In genomic region chr16:60905806-60906205, GRCh38 we compare ENCODE assay signal across 18 cellular contexts.
DNase-seq lines count a peak whose midpoint lies in the region; ATAC-seq and FAIRE-seq lines count a peak whose summit lies in the region.
"Had no signal": no experiment of that assay in that cellular context is flagged by ENCODE, and none has a peak within 500 bp of the region (broad histone marks: within the 10 kb centered on the region; RNA-seq: fewer than 3 reads in every experiment).

No MANE protein-coding gene starts in this region.

- peak overlapping the region; percentile 35 for H3K4me2 ChIP-seq in neuronal stem cell (ENCODE audit: insufficient read depth, low read length, poor library complexity, severe bottlenecking)
- H3K4me2 ChIP-seq: A549 had no signal

- H2BK5ac ChIP-seq in neuronal stem cell (ENCODE audit: low read length): no peak overlapping the region

- no peaks in the 10 kb centered on the region for H3K4me1 ChIP-seq in neuronal stem cell (ENCODE audit: control insufficient read depth in 2 of 2, insufficient read depth in 1 of 2, low read depth in 1 of 2, low read length in 2 of 2)
- H3K4me1 ChIP-seq in small intestine (ENCODE audit: control insufficient read depth in 2 of 2, insufficient read depth in 1 of 2, low read depth in 1 of 2, low read length in 1 of 2): no peaks in the 10 kb centered on the region
- H3K4me1 ChIP-seq: A549, Caco-2, SJSA1 had no signal

- H2BK12ac ChIP-seq in neuronal stem cell (ENCODE audit: low read length): no peak overlapping the region

- no peak overlapping the region for H3K9ac ChIP-seq in neuronal stem cell (ENCODE audit: low read depth, low read length, poor library complexity)

- no peak overlapping the region for H4K91ac ChIP-seq in neuronal stem cell (ENCODE audit: low read depth, low read length, poor library complexity)

- H2AFZ ChIP-seq in neuronal stem cell (ENCODE audit: low read length): no peak overlapping the region

- no peak overlapping the region for H3K4ac ChIP-seq in neuronal stem cell (ENCODE audit: low read length)

- no peak overlapping the region for H3K14ac ChIP-seq in neuronal stem cell (ENCODE audit: low read length)

- no peak overlapping the region for H2BK15ac ChIP-seq in neuronal stem cell (ENCODE audit: low read length)

- peak; percentile 7 for DNase-seq in COLO829 (ENCODE audit: low spot score)
- DNase-seq in M059J (ENCODE audit: low read depth): peak; percentile 65
- DNase-seq in astrocyte of the hippocampus (ENCODE audit: low read depth, low spot score): peak; percentile 92
- peak; percentile 79 for DNase-seq in neuronal stem cell (ENCODE audit: low spot score)
- no peak for DNase-seq in small intestine
- DNase-seq in HTR-8/SVneo (ENCODE audit: insufficient read length, low spot score): no peak
- DNase-seq in activated CD8-positive, alpha-beta memory T cell treated with anti-CD3 and anti-CD28 coated beads, Interleukin-2, amount 50 U/mL, for 4 hours: no peak
- DNase-seq: AML-193, Caco-2, EL, MG63, NCI-H1092, NCI-H146, NCI-H446, PC-3 had no signal

- no peak for FAIRE-seq in small intestine (lab: Jason Lieb, UNC)
- FAIRE-seq in HTR-8/SVneo (lab: Jason Lieb, UNC): no peak
- FAIRE-seq: A549 had no signal

- ATAC-seq in HG03039 (IDR thresholded peaks at IDR 0.05; ENCODE audit: unreplicated experiment): no peak
- ATAC-seq: A549, PC-3 had no signal

- H3K9me3 ChIP-seq in neuronal stem cell (replicated peaks in 1 of 2; ENCODE audit: control insufficient read depth in 2 of 2, insufficient read depth in 1 of 2, low read depth in 1 of 2, low read length in 2 of 2): no peaks in the 10 kb centered on the region
- no peaks in the 10 kb centered on the region for H3K9me3 ChIP-seq in small intestine (ENCODE audit: control insufficient read depth, low read depth)
- H3K9me3 ChIP-seq: A549, MG63 had no signal

- no peaks in the 10 kb centered on the region for H3K27me3 ChIP-seq in neuronal stem cell (ENCODE audit: control insufficient read depth in 3 of 3, insufficient read depth in 3 of 3, low read depth in 1 of 3, low read length in 3 of 3)
- H3K27me3 ChIP-seq in small intestine (ENCODE audit: control insufficient read depth in 2 of 2, insufficient read depth in 2 of 2, low read length in 2 of 2): no peaks in the 10 kb centered on the region
- H3K27me3 ChIP-seq: MG63, SJSA1 had no signal

- H3K79me1 ChIP-seq in neuronal stem cell (ENCODE audit: low read depth, low read length): no peaks in the 10 kb centered on the region

- no peak overlapping the region for H2BK120ac ChIP-seq in neuronal stem cell (ENCODE audit: low read depth, low read length)

- no CpG with 5 or more reads among the region's 4 CpGs for WGBS in neuronal stem cell (ENCODE audit: extremely low coverage in 2 of 2, insufficient read length in 2 of 2, insufficient replicate concordance in 1 of 2), 2 donors
- WGBS in small intestine, 3 donors: 43 to 46% (median 44%) methylated on average over 4 of the region's 4 CpGs

- H3K23ac ChIP-seq in neuronal stem cell (ENCODE audit: low read depth, low read length, poor library complexity): no peak overlapping the region

- no peak overlapping the region for H3K4me3 ChIP-seq in neuronal stem cell (ENCODE audit: low read length in 2 of 2)
- no peak overlapping the region for H3K4me3 ChIP-seq in small intestine (ENCODE audit: low read depth in 1 of 2, low read length in 2 of 2)
- H3K4me3 ChIP-seq: A549, MG63, SJSA1 had no signal

- H3K27ac ChIP-seq in neuronal stem cell (replicated peaks; ENCODE audit: low read length): no peak overlapping the region
- H3K27ac ChIP-seq in small intestine (ENCODE audit: low read depth in 1 of 2, low read length in 1 of 2): no peak overlapping the region
- H3K27ac ChIP-seq: A549, SJSA1 had no signal

- H3K18ac ChIP-seq in neuronal stem cell (ENCODE audit: low read length): no peak overlapping the region

- no peak overlapping the region for H2AK5ac ChIP-seq in neuronal stem cell (ENCODE audit: low read depth, low read length)

- no peaks in the 10 kb centered on the region for H3K36me3 ChIP-seq in neuronal stem cell (replicated peaks in 1 of 2; ENCODE audit: control insufficient read depth in 2 of 2, insufficient read depth in 2 of 2, low read length in 2 of 2)
- no peaks in the 10 kb centered on the region for H3K36me3 ChIP-seq in small intestine (ENCODE audit: control insufficient read depth in 2 of 2, insufficient read depth in 2 of 2, low read length in 2 of 2)
- H3K36me3 ChIP-seq: MG63, SJSA1 had no signal

- no peak overlapping the region for H4K8ac ChIP-seq in neuronal stem cell (ENCODE audit: low read depth, low read length)

Comparison
In these comparisons a context has a peak if more than half of its experiments do, and no peak if none do; other contexts are left out.
1. DNase-seq: peak in COLO829 (single experiment), M059J (single experiment), astrocyte of the hippocampus (single experiment) and neuronal stem cell (single experiment); none in small intestine (single experiment), HTR-8/SVneo (single experiment) and activated CD8-positive, alpha-beta memory T cell treated with anti-CD3 and anti-CD28 coated beads, Interleukin-2, amount 50 U/mL, for 4 hours (single experiment).